Comparison of ENCODE assay signal across 19 cellular contexts in the genomic region with DNA sequence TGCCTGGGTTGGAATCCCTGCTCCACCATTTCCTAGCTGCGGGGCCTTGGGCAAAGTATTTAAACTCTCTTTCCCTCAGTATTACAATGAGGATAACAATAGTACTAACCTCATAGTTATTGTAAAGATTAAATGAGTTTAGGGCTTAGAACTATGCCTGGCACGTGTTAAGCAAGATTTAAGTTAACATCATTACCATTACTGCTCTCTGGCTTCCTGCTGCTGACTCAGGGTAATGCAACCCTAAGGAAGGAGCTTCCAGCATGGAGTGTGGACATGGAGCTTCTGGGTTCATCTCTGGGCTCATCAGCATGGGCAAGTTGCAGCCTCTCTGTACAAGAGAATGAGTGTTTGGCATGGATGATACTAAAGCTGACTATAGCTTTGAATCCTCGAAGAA.
DNase-seq lines count a peak whose midpoint lies in the region; ATAC-seq, FAIRE-seq and TF ChIP-seq lines count a peak whose summit lies in the region.
"Had no signal": no experiment of that assay in that cellular context is flagged by ENCODE, and none has a peak within 500 bp of the region (broad histone marks: within the 10 kb centered on the region; RNA-seq: fewer than 3 reads in every experiment).

No MANE protein-coding gene starts in this region.

- H2AFZ ChIP-seq in H1 (ENCODE audit: low read length) (0 out of 2 replicates have a peak overlapping the region, but pooled peaks have one; percentile 10), GM23248 (no peak overlapping the region)

- H3K4me2 ChIP-seq in H1 (ENCODE audit: insufficient read depth in 1 of 2, low read depth in 2 of 2, low read length in 2 of 2) = no peak overlapping the region
- H3K4me2 ChIP-seq in mesendoderm (ENCODE audit: low read length) = no peak overlapping the region
- no peak overlapping the region for H3K4me2 ChIP-seq in GM23248 (ENCODE audit: unreplicated experiment)
- H3K4me2 ChIP-seq: BLaER1 had no signal

- CTCF ChIA-PET in H1 (lab: Charles Lee; ENCODE audit: partially characterized antibody) = interaction anchor here (0.7 to 0.9 kb wide), 3 partner anchors 11 to 42 kb away, joined by 3 to 6 read pairs (median 3); no protein-coding TSS in a partner anchor

- no peak overlapping the region for H4K91ac ChIP-seq in H1 (replicated peaks; ENCODE audit: insufficient read length, low read length)

- H4K8ac ChIP-seq in H1 (ENCODE audit: extremely low read depth, insufficient read depth, low read length) (no peak overlapping the region), mesendoderm (ENCODE audit: low read depth, low read length) (no peak overlapping the region)

- H2BK15ac ChIP-seq in H1 (ENCODE audit: low read length) (no peak overlapping the region), mesendoderm (replicated peaks; ENCODE audit: low read depth) (no peak overlapping the region)

- H3F3A ChIP-seq in GM23248 (ENCODE audit: insufficient read depth) = no peaks in the 10 kb centered on the region

- H3K4me3 Mint-ChIP-seq in activated T-helper 17 cell treated with anti-CD3 and anti-CD28 coated beads, Interleukin-2, amount 50 U/mL, for 72 hours = no peak overlapping the region
- H3K4me3 Mint-ChIP-seq: B cell; CD4-positive, CD25-positive, alpha-beta regulatory T cell; CD8-positive, alpha-beta T cell had no signal

- H3K9ac ChIP-seq in H1 (replicated peaks in 1 of 4; ENCODE audit: extremely low read depth in 1 of 4, low read depth in 3 of 4, low read length in 3 of 4) (no peak overlapping the region), mesendoderm (ENCODE audit: low read length) (no peak overlapping the region), GM23248 (no peak overlapping the region)
- H3K9ac ChIP-seq: BLaER1 had no signal

- H4K5ac ChIP-seq in H1 (ENCODE audit: insufficient read length, low read depth, low read length) (no peak overlapping the region), mesendoderm (ENCODE audit: low read length) (no peak overlapping the region)

- H2BK5ac ChIP-seq in H1 (ENCODE audit: low read depth, low read length) (no peak overlapping the region), mesendoderm (ENCODE audit: low read length) (no peak overlapping the region)

- TF ChIP-seq RAD21 in H1 (IDR thresholded peaks at IDR 0.05 in 1 of 2, conservative IDR thresholded peaks at IDR 0.05 in 1 of 2; ENCODE audit: low read depth in 2 of 2, low read length in 2 of 2) = no peak

- no peak overlapping the region for H2BK12ac ChIP-seq in H1 (ENCODE audit: low read depth, low read length)

- H2BK120ac ChIP-seq in H1 (replicated peaks; ENCODE audit: low read depth, low read length) = no peak overlapping the region
- no peak overlapping the region for H2BK120ac ChIP-seq in mesendoderm (ENCODE audit: low read depth, low read length)

- H3K18ac ChIP-seq in H1 (ENCODE audit: extremely low read depth, low read length) = no peak overlapping the region
- no peak overlapping the region for H3K18ac ChIP-seq in mesendoderm (ENCODE audit: low read length)

- TF ChIP-seq EP300 in H1 (IDR thresholded peaks at IDR 0.05; ENCODE audit: borderline replicate concordance in 1 of 2, low read depth in 2 of 2, low read length in 2 of 2) = no peak

- no peak for TF ChIP-seq POLR2A in H1 (IDR thresholded peaks at IDR 0.05; ENCODE audit: control extremely low read depth in 1 of 2, low read depth in 2 of 2, low read length in 2 of 2)

- H2AK5ac ChIP-seq in H1 (ENCODE audit: low read depth, low read length) (no peak overlapping the region), mesendoderm (ENCODE audit: low read length) (no peak overlapping the region)

- DNase-seq in H1 (ENCODE audit: low read depth in 1 of 2, low spot score in 2 of 2) (no peak), foreskin keratinocyte (peak in 1 of 2 donors; percentile 11), mesendoderm (peak; percentile 13), GM23248 (no peak), T-helper 1 cell (no peak)
- DNase-seq: Caco-2; CD4-positive, CD25-positive, alpha-beta regulatory T cell; CD8-positive, alpha-beta T cell; DMS153; DND-41; GOT3; H7; HCEC 1CT had no signal

- POLR2A ChIA-PET in H1 (lab: Charles Lee; ENCODE audit: partially characterized antibody) = no interaction called here

- H3K79me1 ChIP-seq in H1 (ENCODE audit: low read depth, low read length) (no peaks in the 10 kb centered on the region), mesendoderm (ENCODE audit: low read length) (no peaks in the 10 kb centered on the region)

- H3K9me2 ChIP-seq in GM23248 (ENCODE audit: insufficient read depth) = no peaks in the 10 kb centered on the region

- no peaks in the 10 kb centered on the region for H3K23me2 ChIP-seq in H1 (ENCODE audit: low read depth, low read length)

- TF ChIP-seq CTCF in H1 (IDR thresholded peaks at IDR 0.05; ENCODE audit: control extremely low read depth in 1 of 3, insufficient read depth in 1 of 3, low read depth in 1 of 3, low read length in 3 of 3) (no peak), foreskin keratinocyte (conservative IDR thresholded peaks at IDR 0.05) (no peak)

- H3K27ac ChIP-seq in H1 (ENCODE audit: low read depth, low read length) (no peak overlapping the region), foreskin keratinocyte (no peak overlapping the region), mesendoderm (ENCODE audit: low read depth, low read length) (no peak overlapping the region), GM23248 (no peak overlapping the region)
- H3K27ac ChIP-seq: BLaER1, C4-2B had no signal

- H3K4me1 ChIP-seq in H1 (replicated peaks in 1 of 4; ENCODE audit: control insufficient read depth in 3 of 4, insufficient read depth in 4 of 4, low read length in 3 of 4) (no peaks in the 10 kb centered on the region; a peak in 1 of 7 replicates), foreskin keratinocyte (no peaks in the 10 kb centered on the region), mesendoderm (ENCODE audit: control insufficient read depth, low read depth, low read length) (no peaks in the 10 kb centered on the region), GM23248 (ENCODE audit: insufficient read depth) (no peaks in the 10 kb centered on the region)
- H3K4me1 ChIP-seq: BLaER1 had no signal

- no peaks in the 10 kb centered on the region for H3K36me3 Mint-ChIP-seq in activated T-helper 17 cell treated with anti-CD3 and anti-CD28 coated beads, Interleukin-2, amount 50 U/mL, for 72 hours (ENCODE audit: low read depth)
- H3K36me3 Mint-ChIP-seq: CD4-positive, CD25-positive, alpha-beta regulatory T cell; CD8-positive, alpha-beta T cell had no signal

- no peaks in the 10 kb centered on the region for H3K27me3 Mint-ChIP-seq in activated T-helper 17 cell treated with anti-CD3 and anti-CD28 coated beads, Interleukin-2, amount 50 U/mL, for 72 hours
- H3K27me3 Mint-ChIP-seq: B cell; CD4-positive, CD25-positive, alpha-beta regulatory T cell had no signal

- in situ Hi-C loops in GM23248 (cut with MboI) = no loop called here

- WGBS in H1 (ENCODE audit: extremely low coverage in 1 of 2, insufficient coverage in 1 of 2, insufficient read length in 1 of 2, insufficient replicate concordance in 2 of 2, low coverage in 1 of 2, low lambda C conversion rate in 2 of 2, missing lambda C conversion rate in 1 of 2), 2 experiments = 84% methylated on average over 3 of the region's 3 CpGs; no CpG with 5 or more reads in 1 of the 2 experiments
- WGBS in mesendoderm (ENCODE audit: extremely low coverage, insufficient coverage, low lambda C conversion rate) = no CpG with 5 or more reads among the region's 3 CpGs
- WGBS in GM23248 (ENCODE audit: low coverage in 1 of 2, low lambda C conversion rate in 2 of 2, missing lambda C conversion rate in 2 of 2), 2 experiments = 13 to 15% methylated on average over 3 of the region's 3 CpGs

- H3K27ac Mint-ChIP-seq in activated T-helper 17 cell treated with anti-CD3 and anti-CD28 coated beads, Interleukin-2, amount 50 U/mL, for 72 hours = no peak overlapping the region
- H3K27ac Mint-ChIP-seq: B cell; CD4-positive, CD25-positive, alpha-beta regulatory T cell; CD8-positive, alpha-beta T cell had no signal

- H3K36me3 ChIP-seq in H1 (ENCODE audit: control insufficient read depth in 2 of 4, insufficient read depth in 4 of 4, low read length in 3 of 4) (no peaks in the 10 kb centered on the region), mesendoderm (ENCODE audit: control insufficient read depth, insufficient read depth, low read length) (no peaks in the 10 kb centered on the region), GM23248 (ENCODE audit: low read depth) (no peaks in the 10 kb centered on the region)
- H3K36me3 ChIP-seq: BLaER1 had no signal

- H4K20me1 ChIP-seq in H1 (replicated peaks in 1 of 2; ENCODE audit: control insufficient read depth in 1 of 2, insufficient read depth in 2 of 2, low read length in 2 of 2) (no peaks in the 10 kb centered on the region), GM23248 (ENCODE audit: insufficient read depth) (no peaks in the 10 kb centered on the region)
- H4K20me1 ChIP-seq: BLaER1 had no signal

- H3K9me3 ChIP-seq in H1 (ENCODE audit: insufficient read depth in 2 of 2, low read depth in 1 of 2, low read length in 1 of 2) (no peaks in the 10 kb centered on the region), GM23248 (ENCODE audit: low read depth) (no peaks in the 10 kb centered on the region)
- H3K9me3 ChIP-seq: BLaER1, Caco-2 had no signal

- no peak overlapping the region for H3K23ac ChIP-seq in H1 (ENCODE audit: insufficient read length)
- no peak overlapping the region for H3K23ac ChIP-seq in mesendoderm (ENCODE audit: low read length)

- H3K27me3 ChIP-seq in H1 (replicated peaks in 1 of 4; ENCODE audit: control insufficient read depth in 3 of 4, extremely low read depth in 1 of 4, insufficient read depth in 3 of 4, low read length in 3 of 4) = no peaks in the 10 kb centered on the region
- no peaks in the 10 kb centered on the region for H3K27me3 ChIP-seq in foreskin keratinocyte
- H3K27me3 ChIP-seq in mesendoderm (ENCODE audit: insufficient read depth, low read length, poor library complexity) = no peaks in the 10 kb centered on the region
- no peaks in the 10 kb centered on the region for H3K27me3 ChIP-seq in GM23248 (replicated peaks; ENCODE audit: insufficient read depth)
- H3K27me3 ChIP-seq: BLaER1 had no signal

- H2BK20ac ChIP-seq in H1 (ENCODE audit: low read length) = no peak overlapping the region

- H3K4ac ChIP-seq in H1 (replicated peaks; ENCODE audit: insufficient read length, low read depth, low read length) (no peak overlapping the region), mesendoderm (ENCODE audit: low read depth, low read length) (no peak overlapping the region)

- H3K4me1 Mint-ChIP-seq in activated T-helper 17 cell treated with anti-CD3 and anti-CD28 coated beads, Interleukin-2, amount 50 U/mL, for 72 hours = no peaks in the 10 kb centered on the region
- H3K4me1 Mint-ChIP-seq: B cell; CD4-positive, CD25-positive, alpha-beta regulatory T cell had no signal

- H3K56ac ChIP-seq in H1 (replicated peaks; ENCODE audit: insufficient read length, low read depth, low read length) = no peak overlapping the region
- H3K56ac ChIP-seq in mesendoderm (ENCODE audit: low read length) = no peak overlapping the region

- H3K4me3 ChIP-seq in H1 (ENCODE audit: extremely low read depth in 1 of 4, insufficient read depth in 2 of 4, low read depth in 3 of 4, low read length in 4 of 4) = no peak overlapping the region
- no peak overlapping the region for H3K4me3 ChIP-seq in mesendoderm (ENCODE audit: low read length)
- H3K4me3 ChIP-seq in GM23248 = no peak overlapping the region
- H3K4me3 ChIP-seq: BLaER1 had no signal

- H3K79me2 ChIP-seq in H1 (ENCODE audit: control insufficient read depth in 1 of 2, insufficient read depth in 2 of 2, low read length in 2 of 2) (no peaks in the 10 kb centered on the region), mesendoderm (ENCODE audit: control insufficient read depth, insufficient read depth, low read length) (no peaks in the 10 kb centered on the region), GM23248 (ENCODE audit: insufficient read depth) (no peaks in the 10 kb centered on the region)

- peak; percentile 28 for ATAC-seq in foreskin keratinocyte
- no peak for ATAC-seq in activated T-helper 17 cell treated with anti-CD3 and anti-CD28 coated beads, Interleukin-2, amount 50 U/mL, for 72 hours (replicated peaks)
- ATAC-seq: CD8-positive, alpha-beta T cell had no signal

- no peak overlapping the region for H3K14ac ChIP-seq in H1 (ENCODE audit: insufficient read length)

- peaks cover 5% of the 10 kb centered on the region for H3K9me3 Mint-ChIP-seq in activated T-helper 17 cell treated with anti-CD3 and anti-CD28 coated beads, Interleukin-2, amount 50 U/mL, for 72 hours
- H3K9me3 Mint-ChIP-seq: CD8-positive, alpha-beta T cell had no signal

- no peak for FAIRE-seq in H1 (lab: Jason Lieb, UNC)
- FAIRE-seq: GM12892, GM19239 had no signal
